12 cellular contexts compared by ENCODE assay signal in genomic region chrX:39883664-39884063, GRCh38.
DNase-seq lines count a peak whose midpoint lies in the region; ATAC-seq and TF ChIP-seq lines count a peak whose summit lies in the region.
"Had no signal": no experiment of that assay in that cellular context is flagged by ENCODE, and none has a peak within 500 bp of the region (broad histone marks: within the 10 kb centered on the region; RNA-seq: fewer than 3 reads in every experiment).

No MANE protein-coding gene starts in this region.

- H3K9me3 ChIP-seq in CD4-positive, alpha-beta memory T cell (ENCODE audit: control insufficient read depth in 1 of 2, low read length in 2 of 2): no peaks in the 10 kb centered on the region
- no peaks in the 10 kb centered on the region for H3K9me3 ChIP-seq in SJCRH30 (replicated peaks)
- H3K9me3 ChIP-seq: psoas muscle had no signal

- no peak overlapping the region for H3K4me3 Mint-ChIP-seq in CD4-positive, alpha-beta memory T cell
- peak overlapping the region; percentile 34 for H3K4me3 Mint-ChIP-seq in activated T-helper 2 cell treated with anti-CD3 and anti-CD28 coated beads, Interferon-gamma antibody, Interleukin-2, Interleukin-4, amounts not matched to agents 10 μg/mL and 5 μg/mL and 100 μg/mL, durations not matched to agents 14 hours and 24 hours and 36 hours (ENCODE audit: low read depth)
- H3K4me3 Mint-ChIP-seq in HFFc6: no peak overlapping the region

- H3K4me1 Mint-ChIP-seq in CD4-positive, alpha-beta memory T cell: peaks cover 2 to 11% (median 8%) of the 10 kb centered on the region in 4 donors
- H3K4me1 Mint-ChIP-seq in activated T-helper 2 cell treated with anti-CD3 and anti-CD28 coated beads, Interferon-gamma antibody, Interleukin-2, Interleukin-4, amounts not matched to agents 10 μg/mL and 5 μg/mL and 100 μg/mL, durations not matched to agents 14 hours and 24 hours and 36 hours (ENCODE audit: low read depth): peaks cover 18% of the 10 kb centered on the region
- no peaks in the 10 kb centered on the region for H3K4me1 Mint-ChIP-seq in HFFc6 (ENCODE audit: low read depth)

- no peaks in the 10 kb centered on the region for H3K4me1 ChIP-seq in CD4-positive, alpha-beta memory T cell (ENCODE audit: insufficient read depth, low read length)
- H3K4me1 ChIP-seq in SJCRH30: peaks cover 1% of the 10 kb centered on the region; the same call in 1 of the 2 replicates
- H3K4me1 ChIP-seq: psoas muscle had no signal

- CTCF ChIA-PET in CD4-positive, alpha-beta memory T cell (lab: Charles Lee; ENCODE audit: partially characterized antibody): no interaction called here

- H3K36me3 Mint-ChIP-seq in CD4-positive, alpha-beta memory T cell: no peaks in the 10 kb centered on the region
- H3K36me3 Mint-ChIP-seq in activated T-helper 2 cell treated with anti-CD3 and anti-CD28 coated beads, Interferon-gamma antibody, Interleukin-2, Interleukin-4, amounts not matched to agents 10 μg/mL and 5 μg/mL and 100 μg/mL, durations not matched to agents 14 hours and 24 hours and 36 hours (ENCODE audit: low read depth): peaks cover 16% of the 10 kb centered on the region
- H3K36me3 Mint-ChIP-seq in HFFc6 (ENCODE audit: low read depth): no peaks in the 10 kb centered on the region

- no peaks in the 10 kb centered on the region for H3K36me3 ChIP-seq in CD4-positive, alpha-beta memory T cell (ENCODE audit: insufficient read depth, low read length)
- H3K36me3 ChIP-seq in SJCRH30: no peaks in the 10 kb centered on the region

- H3K27me3 Mint-ChIP-seq in CD4-positive, alpha-beta memory T cell: no peaks in the 10 kb centered on the region
- H3K27me3 Mint-ChIP-seq in activated T-helper 2 cell treated with anti-CD3 and anti-CD28 coated beads, Interferon-gamma antibody, Interleukin-2, Interleukin-4, amounts not matched to agents 10 μg/mL and 5 μg/mL and 100 μg/mL, durations not matched to agents 14 hours and 24 hours and 36 hours (ENCODE audit: low read depth): no peaks in the 10 kb centered on the region
- H3K27me3 Mint-ChIP-seq in HFFc6 (ENCODE audit: insufficient read depth): peaks cover 7% of the 10 kb centered on the region

- ATAC-seq in GM21526 (IDR thresholded peaks at IDR 0.05; ENCODE audit: low FRiP score, unreplicated experiment) (no peak), HG02763 (IDR thresholded peaks at IDR 0.05; ENCODE audit: unreplicated experiment) (no peak)
- ATAC-seq: psoas muscle had no signal

- H3K27me3 ChIP-seq in CD4-positive, alpha-beta memory T cell (ENCODE audit: insufficient read depth, low read length): no peaks in the 10 kb centered on the region
- no peaks in the 10 kb centered on the region for H3K27me3 ChIP-seq in SJCRH30

- peak overlapping the region in 4 of 7 donors; percentile 9 to 72 (median 48) for H3K27ac Mint-ChIP-seq in CD4-positive, alpha-beta memory T cell
- peak overlapping the region; percentile 81 for H3K27ac Mint-ChIP-seq in activated T-helper 2 cell treated with anti-CD3 and anti-CD28 coated beads, Interferon-gamma antibody, Interleukin-2, Interleukin-4, amounts not matched to agents 10 μg/mL and 5 μg/mL and 100 μg/mL, durations not matched to agents 14 hours and 24 hours and 36 hours
- no peak overlapping the region for H3K27ac Mint-ChIP-seq in HFFc6

- peak in 1 of 5 donors; percentile 8 for DNase-seq in CD4-positive, alpha-beta memory T cell
- DNase-seq in T-helper 2 cell: peak in 3 of 5 experiments; percentile 10 to 85 (median 30)
- DNase-seq in activated T-helper 2 cell treated with anti-CD3 and anti-CD28 coated beads, Interferon-gamma antibody, Interleukin-2, Interleukin-4, amounts not matched to agents 10 μg/mL and 5 μg/mL and 100 μg/mL, durations not matched to agents 14 hours and 24 hours and 36 hours (ENCODE audit: low spot score): no peak
- peak; percentile 28 to 42 for DNase-seq in stimulated activated CD4-positive, alpha-beta T cell treated with anti-CD3 and anti-CD28 coated beads, Interleukin-15, amount 100 ng/mL, for 48 hours (ENCODE audit: low read depth in 2 of 2)
- DNase-seq in HFFc6: no peak
- DNase-seq in SJCRH30: no peak
- DNase-seq: AML-193, DMS 273 treated with DMSO at 0.1 percent for 48 hours, NCI-H2171 treated with DMSO at 0.1 percent for 48 hours, psoas muscle had no signal

- intact Hi-C loops in CD4-positive, alpha-beta memory T cell (cut with micrococcal nuclease): no loop called here
- intact Hi-C loops in activated T-helper 2 cell treated with anti-CD3 and anti-CD28 coated beads, Interferon-gamma antibody, Interleukin-2, Interleukin-4, amounts not matched to agents 10 μg/mL and 5 μg/mL and 100 μg/mL, durations not matched to agents 14 hours and 24 hours and 36 hours (cut with micrococcal nuclease): loop anchor here (1.0 kb wide), 4 partner anchors 9 to 28 kb away; no protein-coding TSS in a partner anchor

- no peak overlapping the region for H3K4me3 ChIP-seq in CD4-positive, alpha-beta memory T cell (ENCODE audit: low read length in 2 of 2)
- H3K4me3 ChIP-seq in SJCRH30: no peak overlapping the region
- H3K4me3 ChIP-seq: psoas muscle had no signal

- H3K9me3 Mint-ChIP-seq in CD4-positive, alpha-beta memory T cell: peaks cover 0 to 5% (median 2%) of the 10 kb centered on the region in 8 donors
- H3K9me3 Mint-ChIP-seq in activated T-helper 2 cell treated with anti-CD3 and anti-CD28 coated beads, Interferon-gamma antibody, Interleukin-2, Interleukin-4, amounts not matched to agents 10 μg/mL and 5 μg/mL and 100 μg/mL, durations not matched to agents 14 hours and 24 hours and 36 hours: peaks cover 21% of the 10 kb centered on the region
- H3K9me3 Mint-ChIP-seq in HFFc6: no peaks in the 10 kb centered on the region

- POLR2A ChIA-PET in CD4-positive, alpha-beta memory T cell (lab: Charles Lee; ENCODE audit: partially characterized antibody): no interaction called here

- H3K27ac ChIP-seq in CD4-positive, alpha-beta memory T cell (ENCODE audit: low read depth, low read length): no peak overlapping the region
- H3K27ac ChIP-seq in SJCRH30: no peak overlapping the region
- H3K27ac ChIP-seq: psoas muscle had no signal

- no peak for TF ChIP-seq CTCF in HFFc6 (IDR thresholded peaks at IDR 0.05)

Comparison
In these comparisons a context has a peak if more than half of its experiments do, and no peak if none do; other contexts are left out.
1. DNase-seq: peak in T-helper 2 cell (3 of 5) and stimulated activated CD4-positive, alpha-beta T cell treated with anti-CD3 and anti-CD28 coated beads, Interleukin-15, amount 100 ng/mL, for 48 hours (2 of 2); none in activated T-helper 2 cell treated with anti-CD3 and anti-CD28 coated beads, Interferon-gamma antibody, Interleukin-2, Interleukin-4, amounts not matched to agents 10 μg/mL and 5 μg/mL and 100 μg/mL, durations not matched to agents 14 hours and 24 hours and 36 hours (single experiment), HFFc6 (single experiment) and SJCRH30 (0 of 2).